In the genomic region with DNA sequence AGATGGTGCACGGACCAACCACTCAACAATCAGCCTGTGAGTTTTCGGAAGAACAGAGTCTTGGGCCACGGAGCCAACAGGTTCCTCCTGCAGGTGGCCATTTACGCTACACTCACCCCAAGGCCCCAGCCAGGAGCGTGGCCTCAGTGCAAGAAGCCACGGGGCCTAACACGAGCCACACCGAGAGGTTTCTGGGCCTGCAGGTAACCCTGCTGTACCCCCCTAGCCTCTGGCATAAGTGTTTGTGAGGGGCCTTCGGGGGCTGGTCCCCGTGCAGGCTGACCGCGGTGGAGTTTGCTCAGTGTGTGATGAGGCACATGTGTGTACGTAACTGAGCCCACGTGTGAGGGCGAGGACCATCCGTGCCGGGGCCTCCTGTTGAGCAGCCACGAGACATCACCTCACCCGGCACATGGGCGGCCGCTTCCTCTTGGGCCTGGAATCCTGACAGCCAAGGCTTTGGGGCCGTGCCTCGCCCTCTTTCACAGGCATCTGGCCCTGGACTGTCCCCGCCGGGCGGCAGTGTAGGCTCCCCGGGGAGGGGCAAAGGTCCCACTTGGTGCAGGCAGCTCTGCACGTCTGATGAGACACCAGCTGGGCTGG, we compare ENCODE assay signal across 9 cellular contexts.
DNase-seq lines count a peak whose midpoint lies in the region; ATAC-seq and TF ChIP-seq lines count a peak whose summit lies in the region.
"Had no signal": no experiment of that assay in that cellular context is flagged by ENCODE, and none has a peak within 500 bp of the region (broad histone marks: within the 10 kb centered on the region; RNA-seq: fewer than 3 reads in every experiment).

No MANE protein-coding gene starts in this region.

- peak; percentile 20 for ATAC-seq in HG02852 (IDR thresholded peaks at IDR 0.05; ENCODE audit: unreplicated experiment)
- peak; percentile 11 for ATAC-seq in activated T-helper 17 cell treated with anti-CD3 and anti-CD28 coated beads, Interleukin-2, amount 50 U/mL, for 72 hours (replicated peaks)
- ATAC-seq in HG03432 (IDR thresholded peaks at IDR 0.05; ENCODE audit: unreplicated experiment), result no peak

- no peaks in the 10 kb centered on the region for H3K9me3 ChIP-seq in neural progenitor cell (ENCODE audit: low read depth)

- peaks cover 17% of the 10 kb centered on the region for H3K4me1 Mint-ChIP-seq in activated T-helper 17 cell treated with anti-CD3 and anti-CD28 coated beads, Interleukin-2, amount 50 U/mL, for 72 hours
- H3K4me1 Mint-ChIP-seq in neural progenitor cell, result peaks cover 11% of the 10 kb centered on the region

- no peaks in the 10 kb centered on the region for H4K20me1 ChIP-seq in neural progenitor cell (ENCODE audit: low read depth)

- POLR2A ChIA-PET in HEK293T (lab: Yijun Ruan, JAX), result no interaction called here

- H3K36me3 ChIP-seq in neural progenitor cell, result no peaks in the 10 kb centered on the region

- no peak overlapping the region for H2AFZ ChIP-seq in neural progenitor cell (replicated peaks)

- H3K4me1 ChIP-seq in neural progenitor cell, result no peaks in the 10 kb centered on the region

- H3K4me3 ChIP-seq in GM08714 (ENCODE audit: low read length), result peak overlapping the region; percentile 32; the same call in 1 of the 2 replicates
- no peak overlapping the region for H3K4me3 ChIP-seq in neural progenitor cell

- H3K36me3 Mint-ChIP-seq in activated T-helper 17 cell treated with anti-CD3 and anti-CD28 coated beads, Interleukin-2, amount 50 U/mL, for 72 hours (ENCODE audit: low read depth), result peaks cover 15% of the 10 kb centered on the region
- no peaks in the 10 kb centered on the region for H3K36me3 Mint-ChIP-seq in neural progenitor cell

- H3F3A ChIP-seq in neural progenitor cell (ENCODE audit: low read depth), result no peaks in the 10 kb centered on the region

- H3K9me3 Mint-ChIP-seq in activated T-helper 17 cell treated with anti-CD3 and anti-CD28 coated beads, Interleukin-2, amount 50 U/mL, for 72 hours, result no peaks in the 10 kb centered on the region
- no peaks in the 10 kb centered on the region for H3K9me3 Mint-ChIP-seq in neural progenitor cell

- no peak overlapping the region for H3K9ac ChIP-seq in neural progenitor cell

- no peaks in the 10 kb centered on the region for H3K79me2 ChIP-seq in neural progenitor cell (ENCODE audit: low read depth)

- peak overlapping the region; percentile 91 for H3K27ac Mint-ChIP-seq in activated T-helper 17 cell treated with anti-CD3 and anti-CD28 coated beads, Interleukin-2, amount 50 U/mL, for 72 hours
- peak overlapping the region; percentile 63 for H3K27ac Mint-ChIP-seq in neural progenitor cell

- DNase-seq in neural progenitor cell (ENCODE audit: low spot score), result no peak
- DNase-seq in HEK293T (ENCODE audit: extremely low spot score), result no peak
- DNase-seq in AML-193 (lab: John Stamatoyannopoulos, UW), result no peak
- DNase-seq in RKO (ENCODE audit: low spot score), result no peak
- DNase-seq: NCI-H2081 treated with DMSO at 0.1 percent for 48 hours had no signal

- H3K4me3 Mint-ChIP-seq in activated T-helper 17 cell treated with anti-CD3 and anti-CD28 coated beads, Interleukin-2, amount 50 U/mL, for 72 hours, result peak overlapping the region; percentile 78
- H3K4me3 Mint-ChIP-seq in neural progenitor cell, result no peak overlapping the region

- no peak overlapping the region for H3K4me2 ChIP-seq in neural progenitor cell

- TF ChIP-seq CTCF in neural progenitor cell (IDR thresholded peaks at IDR 0.05), result no peak

- H3K27me3 ChIP-seq in neural progenitor cell, result no peaks in the 10 kb centered on the region

- CTCF ChIA-PET in HEK293T (lab: Yijun Ruan, JAX), result interaction anchor here (0.6 kb wide), 1 partner anchor 19 kb away, joined by 3 read pairs; no protein-coding TSS in a partner anchor

- no peaks in the 10 kb centered on the region for H3K27me3 Mint-ChIP-seq in activated T-helper 17 cell treated with anti-CD3 and anti-CD28 coated beads, Interleukin-2, amount 50 U/mL, for 72 hours
- H3K27me3 Mint-ChIP-seq in neural progenitor cell (ENCODE audit: insufficient read depth, low read depth), result peaks cover 2% of the 10 kb centered on the region

- no peak overlapping the region for H3K27ac ChIP-seq in neural progenitor cell

TF ChIP-seq in HEK293T, 16 proteins besides CTCF, POLR2A, EP300 and RAD21:
- no peak for TF ChIP-seq L3MBTL2 (conservative IDR thresholded peaks at IDR 0.05)
- no peak for TF ChIP-seq BHLHE40 (IDR thresholded peaks at IDR 0.05; ENCODE audit: borderline replicate concordance)
- TF ChIP-seq CTBP1 (IDR thresholded peaks at IDR 0.05; ENCODE audit: borderline replicate concordance), result no peak
- TF ChIP-seq SP1 (IDR thresholded peaks at IDR 0.05), result no peak
- TF ChIP-seq TARDBP (IDR thresholded peaks at IDR 0.05), result no peak
- no peak for TF ChIP-seq HDGF (IDR thresholded peaks at IDR 0.05; ENCODE audit: borderline replicate concordance)
- TF ChIP-seq FOXM1 (IDR thresholded peaks at IDR 0.05; ENCODE audit: borderline replicate concordance), result no peak
- no peak for TF ChIP-seq ZNF384 (IDR thresholded peaks at IDR 0.05)
- TF ChIP-seq ARNT (IDR thresholded peaks at IDR 0.05), result no peak
- TF ChIP-seq FOXK2 (IDR thresholded peaks at IDR 0.05), result no peak
- TF ChIP-seq, protein P1, sequence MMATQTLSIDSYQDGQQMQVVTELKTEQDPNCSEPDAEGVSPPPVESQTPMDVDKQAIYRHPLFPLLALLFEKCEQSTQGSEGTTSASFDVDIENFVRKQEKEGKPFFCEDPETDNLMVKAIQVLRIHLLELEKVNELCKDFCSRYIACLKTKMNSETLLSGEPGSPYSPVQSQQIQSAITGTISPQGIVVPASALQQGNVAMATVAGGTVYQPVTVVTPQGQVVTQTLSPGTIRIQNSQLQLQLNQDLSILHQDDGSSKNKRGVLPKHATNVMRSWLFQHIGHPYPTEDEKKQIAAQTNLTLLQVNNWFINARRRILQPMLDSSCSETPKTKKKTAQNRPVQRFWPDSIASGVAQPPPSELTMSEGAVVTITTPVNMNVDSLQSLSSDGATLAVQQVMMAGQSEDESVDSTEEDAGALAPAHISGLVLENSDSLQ (IDR thresholded peaks at IDR 0.05), result no peak
- TF ChIP-seq ELF4 (IDR thresholded peaks at IDR 0.05), result no peak
- TF ChIP-seq FOXA1 (IDR thresholded peaks at IDR 0.05), result no peak
- TF ChIP-seq LEF1 (IDR thresholded peaks at IDR 0.05; ENCODE audit: borderline replicate concordance), result no peak
- no peak for TF ChIP-seq NFRKB (IDR thresholded peaks at IDR 0.05)
- no peak for TF ChIP-seq SUZ12 (IDR thresholded peaks at IDR 0.05)
